ENCODE assay signal across 1 cellular context in the genomic region with DNA sequence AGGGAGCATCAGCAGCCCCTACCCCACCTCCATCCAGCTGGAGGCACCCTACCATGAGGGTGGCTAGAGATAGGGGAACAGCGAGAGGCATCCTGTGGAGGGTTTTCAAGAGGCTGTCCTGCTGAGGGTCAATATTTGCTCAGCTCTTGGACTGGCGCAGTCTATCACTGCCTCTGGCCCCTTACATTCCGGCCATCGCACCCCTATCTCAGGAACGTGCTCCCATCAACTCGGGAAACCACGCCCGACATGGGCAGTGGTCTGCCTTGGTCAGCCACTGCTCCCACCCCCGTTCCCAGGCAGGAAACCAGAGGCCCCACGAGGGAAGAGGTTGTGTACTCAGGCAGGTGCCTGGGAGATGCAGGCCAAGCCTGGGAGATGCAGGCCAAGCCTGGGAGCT.
TF ChIP-seq lines count a peak whose summit lies in the region.

No MANE protein-coding gene starts in this region.

TF ChIP-seq in HepG2, 621 proteins besides CTCF, POLR2A, EP300 and RAD21 (continued from another document and continues in another):
- TF ChIP-seq SOX5 (CRISPR knock-in tag; IDR thresholded peaks at IDR 0.05; ENCODE audit: borderline replicate concordance) (no peak), FOXJ3 (CRISPR knock-in tag; IDR thresholded peaks at IDR 0.05; ENCODE audit: borderline replicate concordance) (no peak), ZNF441 (CRISPR knock-in tag; IDR thresholded peaks at IDR 0.05; ENCODE audit: borderline replicate concordance) (no peak), NBN (conservative IDR thresholded peaks at IDR 0.05) (no peak), RBM39 (IDR thresholded peaks at IDR 0.05; ENCODE audit: low read depth, low read length, poor library complexity, severe bottlenecking) (no peak), TBP (CRISPR knock-in tag; IDR thresholded peaks at IDR 0.05) (no peak), ZMAT3 (CRISPR knock-in tag; conservative IDR thresholded peaks at IDR 0.05) (no peak), TCF7 (IDR thresholded peaks at IDR 0.05; ENCODE audit: low read depth) (no peak), EZH2 (conservative IDR thresholded peaks at IDR 0.05; ENCODE audit: low read depth, low read length) (no peak), WIZ (CRISPR knock-in tag; IDR thresholded peaks at IDR 0.05) (no peak), SIX4 (CRISPR knock-in tag; IDR thresholded peaks at IDR 0.05) (no peak), CBX5 (CRISPR knock-in tag; IDR thresholded peaks at IDR 0.05; ENCODE audit: borderline replicate concordance) (no peak; the same call in 1 of the 2 replicates), ZNF670 (CRISPR knock-in tag; IDR thresholded peaks at IDR 0.05; ENCODE audit: borderline replicate concordance) (no peak), SATB2 (CRISPR knock-in tag; IDR thresholded peaks at IDR 0.05) (no peak), SIX1 (CRISPR knock-in tag; IDR thresholded peaks at IDR 0.05; ENCODE audit: borderline replicate concordance) (no peak), NFKBIZ (CRISPR knock-in tag; IDR thresholded peaks at IDR 0.05) (no peak), NCOA1 (CRISPR knock-in tag; IDR thresholded peaks at IDR 0.05) (no peak), SKI (IDR thresholded peaks at IDR 0.05; ENCODE audit: partially characterized antibody) (no peak), HOXA3 (CRISPR knock-in tag; IDR thresholded peaks at IDR 0.05) (peak; percentile 73), ISX (CRISPR knock-in tag; conservative IDR thresholded peaks at IDR 0.05) (no peak), ZMYM4 (CRISPR knock-in tag; IDR thresholded peaks at IDR 0.05) (0 out of 2 replicates have a peak, but pooled peaks have one; percentile 20), JUND (CRISPR knock-in tag; IDR thresholded peaks at IDR 0.05) (no peak), ZNF564 (CRISPR knock-in tag; IDR thresholded peaks at IDR 0.05) (no peak), ZNF251 (CRISPR knock-in tag; IDR thresholded peaks at IDR 0.05) (no peak), NFE2 (CRISPR knock-in tag; IDR thresholded peaks at IDR 0.05) (no peak), ZNF703 (CRISPR knock-in tag; IDR thresholded peaks at IDR 0.05; ENCODE audit: borderline replicate concordance) (no peak), DNMT3B (CRISPR knock-in tag; conservative IDR thresholded peaks at IDR 0.05) (no peak), RBM22 (optimal IDR thresholded peaks at IDR 0.05; ENCODE audit: low read length) (no peak), ZNF24 (IDR thresholded peaks at IDR 0.05) (no peak), ZNF7 (CRISPR knock-in tag; IDR thresholded peaks at IDR 0.05) (no peak), ZNF598 (CRISPR knock-in tag; IDR thresholded peaks at IDR 0.05; ENCODE audit: borderline replicate concordance) (0 out of 2 replicates have a peak, but pooled peaks have one; percentile 16), KDM5B (CRISPR knock-in tag; IDR thresholded peaks at IDR 0.05; ENCODE audit: borderline replicate concordance) (peak; percentile 59; the same call in 1 of the 2 replicates), NRL (CRISPR knock-in tag; IDR thresholded peaks at IDR 0.05; ENCODE audit: borderline replicate concordance) (0 out of 2 replicates have a peak, but pooled peaks have one; percentile 61)
- TF ChIP-seq, protein P1, sequence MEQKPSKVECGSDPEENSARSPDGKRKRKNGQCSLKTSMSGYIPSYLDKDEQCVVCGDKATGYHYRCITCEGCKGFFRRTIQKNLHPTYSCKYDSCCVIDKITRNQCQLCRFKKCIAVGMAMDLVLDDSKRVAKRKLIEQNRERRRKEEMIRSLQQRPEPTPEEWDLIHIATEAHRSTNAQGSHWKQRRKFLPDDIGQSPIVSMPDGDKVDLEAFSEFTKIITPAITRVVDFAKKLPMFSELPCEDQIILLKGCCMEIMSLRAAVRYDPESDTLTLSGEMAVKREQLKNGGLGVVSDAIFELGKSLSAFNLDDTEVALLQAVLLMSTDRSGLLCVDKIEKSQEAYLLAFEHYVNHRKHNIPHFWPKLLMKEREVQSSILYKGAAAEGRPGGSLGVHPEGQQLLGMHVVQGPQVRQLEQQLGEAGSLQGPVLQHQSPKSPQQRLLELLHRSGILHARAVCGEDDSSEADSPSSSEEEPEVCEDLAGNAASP (CRISPR knock-in tag; IDR thresholded peaks at IDR 0.05; ENCODE audit: borderline replicate concordance): peak; percentile 27; the same call in 1 of the 2 replicates
- TF ChIP-seq, protein P2, sequence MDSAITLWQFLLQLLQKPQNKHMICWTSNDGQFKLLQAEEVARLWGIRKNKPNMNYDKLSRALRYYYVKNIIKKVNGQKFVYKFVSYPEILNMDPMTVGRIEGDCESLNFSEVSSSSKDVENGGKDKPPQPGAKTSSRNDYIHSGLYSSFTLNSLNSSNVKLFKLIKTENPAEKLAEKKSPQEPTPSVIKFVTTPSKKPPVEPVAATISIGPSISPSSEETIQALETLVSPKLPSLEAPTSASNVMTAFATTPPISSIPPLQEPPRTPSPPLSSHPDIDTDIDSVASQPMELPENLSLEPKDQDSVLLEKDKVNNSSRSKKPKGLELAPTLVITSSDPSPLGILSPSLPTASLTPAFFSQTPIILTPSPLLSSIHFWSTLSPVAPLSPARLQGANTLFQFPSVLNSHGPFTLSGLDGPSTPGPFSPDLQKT (CRISPR knock-in tag; IDR thresholded peaks at IDR 0.05; ENCODE audit: borderline replicate concordance): no peak
- TF ChIP-seq, protein P3, sequence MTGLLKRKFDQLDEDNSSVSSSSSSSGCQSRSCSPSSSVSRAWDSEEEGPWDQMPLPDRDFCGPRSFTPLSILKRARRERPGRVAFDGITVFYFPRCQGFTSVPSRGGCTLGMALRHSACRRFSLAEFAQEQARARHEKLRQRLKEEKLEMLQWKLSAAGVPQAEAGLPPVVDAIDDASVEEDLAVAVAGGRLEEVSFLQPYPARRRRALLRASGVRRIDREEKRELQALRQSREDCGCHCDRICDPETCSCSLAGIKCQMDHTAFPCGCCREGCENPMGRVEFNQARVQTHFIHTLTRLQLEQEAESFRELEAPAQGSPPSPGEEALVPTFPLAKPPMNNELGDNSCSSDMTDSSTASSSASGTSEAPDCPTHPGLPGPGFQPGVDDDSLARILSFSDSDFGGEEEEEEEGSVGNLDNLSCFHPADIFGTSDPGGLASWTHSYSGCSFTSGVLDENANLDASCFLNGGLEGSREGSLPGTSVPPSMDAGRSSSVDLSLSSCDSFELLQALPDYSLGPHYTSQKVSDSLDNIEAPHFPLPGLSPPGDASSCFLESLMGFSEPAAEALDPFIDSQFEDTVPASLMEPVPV (CRISPR knock-in tag; IDR thresholded peaks at IDR 0.05): no peak
- TF ChIP-seq, protein P4, sequence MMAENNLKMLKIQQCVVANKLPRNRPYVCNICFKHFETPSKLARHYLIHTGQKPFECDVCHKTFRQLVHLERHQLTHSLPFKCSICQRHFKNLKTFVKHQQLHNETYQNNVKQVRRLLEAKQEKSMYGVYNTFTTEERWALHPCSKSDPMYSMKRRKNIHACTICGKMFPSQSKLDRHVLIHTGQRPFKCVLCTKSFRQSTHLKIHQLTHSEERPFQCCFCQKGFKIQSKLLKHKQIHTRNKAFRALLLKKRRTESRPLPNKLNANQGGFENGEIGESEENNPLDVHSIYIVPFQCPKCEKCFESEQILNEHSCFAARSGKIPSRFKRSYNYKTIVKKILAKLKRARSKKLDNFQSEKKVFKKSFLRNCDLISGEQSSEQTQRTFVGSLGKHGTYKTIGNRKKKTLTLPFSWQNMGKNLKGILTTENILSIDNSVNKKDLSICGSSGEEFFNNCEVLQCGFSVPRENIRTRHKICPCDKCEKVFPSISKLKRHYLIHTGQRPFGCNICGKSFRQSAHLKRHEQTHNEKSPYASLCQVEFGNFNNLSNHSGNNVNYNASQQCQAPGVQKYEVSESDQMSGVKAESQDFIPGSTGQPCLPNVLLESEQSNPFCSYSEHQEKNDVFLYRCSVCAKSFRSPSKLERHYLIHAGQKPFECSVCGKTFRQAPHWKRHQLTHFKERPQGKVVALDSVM (CRISPR knock-in tag; IDR thresholded peaks at IDR 0.05): peak; percentile 29; the same call in 1 of the 2 replicates
- TF ChIP-seq, protein P5, sequence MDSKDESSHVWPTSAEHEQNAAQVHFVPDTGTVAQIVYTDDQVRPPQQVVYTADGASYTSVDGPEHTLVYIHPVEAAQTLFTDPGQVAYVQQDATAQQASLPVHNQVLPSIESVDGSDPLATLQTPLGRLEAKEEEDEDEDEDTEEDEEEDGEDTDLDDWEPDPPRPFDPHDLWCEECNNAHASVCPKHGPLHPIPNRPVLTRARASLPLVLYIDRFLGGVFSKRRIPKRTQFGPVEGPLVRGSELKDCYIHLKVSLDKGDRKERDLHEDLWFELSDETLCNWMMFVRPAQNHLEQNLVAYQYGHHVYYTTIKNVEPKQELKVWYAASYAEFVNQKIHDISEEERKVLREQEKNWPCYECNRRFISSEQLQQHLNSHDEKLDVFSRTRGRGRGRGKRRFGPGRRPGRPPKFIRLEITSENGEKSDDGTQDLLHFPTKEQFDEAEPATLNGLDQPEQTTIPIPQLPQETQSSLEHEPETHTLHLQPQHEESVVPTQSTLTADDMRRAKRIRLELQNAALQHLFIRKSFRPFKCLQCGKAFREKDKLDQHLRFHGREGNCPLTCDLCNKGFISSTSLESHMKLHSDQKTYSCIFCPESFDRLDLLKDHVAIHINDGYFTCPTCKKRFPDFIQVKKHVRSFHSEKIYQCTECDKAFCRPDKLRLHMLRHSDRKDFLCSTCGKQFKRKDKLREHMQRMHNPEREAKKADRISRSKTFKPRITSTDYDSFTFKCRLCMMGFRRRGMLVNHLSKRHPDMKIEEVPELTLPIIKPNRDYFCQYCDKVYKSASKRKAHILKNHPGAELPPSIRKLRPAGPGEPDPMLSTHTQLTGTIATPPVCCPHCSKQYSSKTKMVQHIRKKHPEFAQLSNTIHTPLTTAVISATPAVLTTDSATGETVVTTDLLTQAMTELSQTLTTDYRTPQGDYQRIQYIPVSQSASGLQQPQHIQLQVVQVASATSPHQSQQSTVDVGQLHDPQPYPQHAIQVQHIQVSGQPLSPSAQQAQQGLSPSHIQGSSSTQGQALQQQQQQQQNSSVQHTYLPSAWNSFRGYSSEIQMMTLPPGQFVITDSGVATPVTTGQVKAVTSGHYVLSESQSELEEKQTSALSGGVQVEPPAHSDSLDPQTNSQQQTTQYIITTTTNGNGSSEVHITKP (CRISPR knock-in tag; IDR thresholded peaks at IDR 0.05; ENCODE audit: low read depth): 0 out of 2 replicates have a peak, but pooled peaks have one; percentile 61
- TF ChIP-seq, protein P6, sequence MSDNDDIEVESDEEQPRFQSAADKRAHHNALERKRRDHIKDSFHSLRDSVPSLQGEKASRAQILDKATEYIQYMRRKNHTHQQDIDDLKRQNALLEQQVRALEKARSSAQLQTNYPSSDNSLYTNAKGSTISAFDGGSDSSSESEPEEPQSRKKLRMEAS (IDR thresholded peaks at IDR 0.05): peak; percentile 48; the same call in 1 of the 2 replicates
- TF ChIP-seq, protein P7, sequence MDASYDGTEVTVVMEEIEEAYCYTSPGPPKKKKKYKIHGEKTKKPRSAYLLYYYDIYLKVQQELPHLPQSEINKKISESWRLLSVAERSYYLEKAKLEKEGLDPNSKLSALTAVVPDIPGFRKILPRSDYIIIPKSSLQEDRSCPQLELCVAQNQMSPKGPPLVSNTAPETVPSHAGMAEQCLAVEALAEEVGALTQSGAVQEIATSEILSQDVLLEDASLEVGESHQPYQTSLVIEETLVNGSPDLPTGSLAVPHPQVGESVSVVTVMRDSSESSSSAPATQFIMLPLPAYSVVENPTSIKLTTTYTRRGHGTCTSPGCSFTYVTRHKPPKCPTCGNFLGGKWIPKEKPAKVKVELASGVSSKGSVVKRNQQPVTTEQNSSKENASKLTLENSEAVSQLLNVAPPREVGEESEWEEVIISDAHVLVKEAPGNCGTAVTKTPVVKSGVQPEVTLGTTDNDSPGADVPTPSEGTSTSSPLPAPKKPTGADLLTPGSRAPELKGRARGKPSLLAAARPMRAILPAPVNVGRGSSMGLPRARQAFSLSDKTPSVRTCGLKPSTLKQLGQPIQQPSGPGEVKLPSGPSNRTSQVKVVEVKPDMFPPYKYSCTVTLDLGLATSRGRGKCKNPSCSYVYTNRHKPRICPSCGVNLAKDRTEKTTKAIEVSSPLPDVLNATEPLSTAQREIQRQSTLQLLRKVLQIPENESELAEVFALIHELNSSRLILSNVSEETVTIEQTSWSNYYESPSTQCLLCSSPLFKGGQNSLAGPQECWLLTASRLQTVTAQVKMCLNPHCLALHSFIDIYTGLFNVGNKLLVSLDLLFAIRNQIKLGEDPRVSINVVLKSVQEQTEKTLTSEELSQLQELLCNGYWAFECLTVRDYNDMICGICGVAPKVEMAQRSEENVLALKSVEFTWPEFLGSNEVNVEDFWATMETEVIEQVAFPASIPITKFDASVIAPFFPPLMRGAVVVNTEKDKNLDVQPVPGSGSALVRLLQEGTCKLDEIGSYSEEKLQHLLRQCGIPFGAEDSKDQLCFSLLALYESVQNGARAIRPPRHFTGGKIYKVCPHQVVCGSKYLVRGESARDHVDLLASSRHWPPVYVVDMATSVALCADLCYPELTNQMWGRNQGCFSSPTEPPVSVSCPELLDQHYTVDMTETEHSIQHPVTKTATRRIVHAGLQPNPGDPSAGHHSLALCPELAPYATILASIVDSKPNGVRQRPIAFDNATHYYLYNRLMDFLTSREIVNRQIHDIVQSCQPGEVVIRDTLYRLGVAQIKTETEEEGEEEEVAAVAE (CRISPR knock-in tag; IDR thresholded peaks at IDR 0.05; ENCODE audit: borderline replicate concordance): no peak
- TF ChIP-seq, protein P8, sequence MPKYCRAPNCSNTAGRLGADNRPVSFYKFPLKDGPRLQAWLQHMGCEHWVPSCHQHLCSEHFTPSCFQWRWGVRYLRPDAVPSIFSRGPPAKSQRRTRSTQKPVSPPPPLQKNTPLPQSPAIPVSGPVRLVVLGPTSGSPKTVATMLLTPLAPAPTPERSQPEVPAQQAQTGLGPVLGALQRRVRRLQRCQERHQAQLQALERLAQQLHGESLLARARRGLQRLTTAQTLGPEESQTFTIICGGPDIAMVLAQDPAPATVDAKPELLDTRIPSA (CRISPR knock-in tag; IDR thresholded peaks at IDR 0.05; ENCODE audit: borderline replicate concordance): no peak
- TF ChIP-seq, protein P9, sequence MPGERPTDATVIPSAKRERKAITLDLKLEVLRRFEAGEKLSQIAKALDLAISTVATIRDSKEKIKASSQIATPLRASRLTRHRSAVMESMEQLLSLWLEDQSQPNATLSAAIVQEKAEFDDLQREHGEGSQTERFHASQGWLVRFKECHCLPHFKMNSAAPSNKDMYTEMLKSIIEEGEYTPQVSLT (CRISPR knock-in tag; IDR thresholded peaks at IDR 0.05; ENCODE audit: borderline replicate concordance, low read depth): no peak
- TF ChIP-seq, protein P10, sequence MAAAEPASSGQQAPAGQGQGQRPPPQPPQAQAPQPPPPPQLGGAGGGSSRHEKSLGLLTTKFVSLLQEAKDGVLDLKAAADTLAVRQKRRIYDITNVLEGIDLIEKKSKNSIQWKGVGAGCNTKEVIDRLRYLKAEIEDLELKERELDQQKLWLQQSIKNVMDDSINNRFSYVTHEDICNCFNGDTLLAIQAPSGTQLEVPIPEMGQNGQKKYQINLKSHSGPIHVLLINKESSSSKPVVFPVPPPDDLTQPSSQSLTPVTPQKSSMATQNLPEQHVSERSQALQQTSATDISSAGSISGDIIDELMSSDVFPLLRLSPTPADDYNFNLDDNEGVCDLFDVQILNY (CRISPR knock-in tag; conservative IDR thresholded peaks at IDR 0.05): no peak
- TF ChIP-seq, protein P11, sequence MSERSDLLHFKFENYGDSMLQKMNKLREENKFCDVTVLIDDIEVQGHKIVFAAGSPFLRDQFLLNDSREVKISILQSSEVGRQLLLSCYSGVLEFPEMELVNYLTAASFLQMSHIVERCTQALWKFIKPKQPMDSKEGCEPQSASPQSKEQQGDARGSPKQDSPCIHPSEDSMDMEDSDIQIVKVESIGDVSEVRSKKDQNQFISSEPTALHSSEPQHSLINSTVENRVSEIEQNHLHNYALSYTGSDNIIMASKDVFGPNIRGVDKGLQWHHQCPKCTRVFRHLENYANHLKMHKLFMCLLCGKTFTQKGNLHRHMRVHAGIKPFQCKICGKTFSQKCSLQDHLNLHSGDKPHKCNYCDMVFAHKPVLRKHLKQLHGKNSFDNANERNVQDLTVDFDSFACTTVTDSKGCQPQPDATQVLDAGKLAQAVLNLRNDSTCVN (CRISPR knock-in tag; IDR thresholded peaks at IDR 0.05; ENCODE audit: borderline replicate concordance): peak; percentile 39; the same call in 1 of the 2 replicates
